ENCODE assay signal across 13 cellular contexts in genomic region chr7:8178353-8178752, GRCh38.
A peak's percentile ranks its signal among the peaks of the same experiment; 100 is the strongest.
DNase-seq lines count a peak whose midpoint lies in the region; ATAC-seq, FAIRE-seq and TF ChIP-seq lines count a peak whose summit lies in the region.
"Had no signal": no experiment of that assay in that cellular context is flagged by ENCODE, and none has a peak within 500 bp of the region (broad histone marks: within the 10 kb centered on the region; RNA-seq: fewer than 3 reads in every experiment).

No MANE protein-coding gene starts in this region.

- CTCF ChIA-PET in WTC11 (lab: Charles Lee) = no interaction called here

- no peak overlapping the region for H3K4me3 ChIP-seq in BLaER1 treated with 17β-estradiol and CSF1 and Interleukin-3, amounts not matched to agents 10 nM and 100 nM
- H3K4me3 ChIP-seq in psoas muscle (no peak overlapping the region), small intestine (ENCODE audit: low read depth in 1 of 2, low read length in 2 of 2) (no peak overlapping the region)
- H3K4me3 ChIP-seq: mucosa of descending colon, SK-N-MC, suprapubic skin had no signal

- POLR2A ChIA-PET in WTC11 (lab: Charles Lee) = no interaction called here

- DNase-seq in GM10266 (ENCODE audit: extremely low spot score) = peak; percentile 25
- DNase-seq in WTC11 (ENCODE audit: low spot score) = no peak
- DNase-seq in kidney tubule cell (ENCODE audit: low spot score) = peak; percentile 30
- DNase-seq in activated gamma-delta T cell (lab: John Stamatoyannopoulos, UW) = no peak
- no peak for DNase-seq in SW 1271 (lab: John Stamatoyannopoulos, UW)
- DNase-seq in psoas muscle = no peak
- DNase-seq in small intestine = no peak
- DNase-seq: mucosa of descending colon, NCI-H774 had no signal

- no peaks in the 10 kb centered on the region for H3K9me3 ChIP-seq in BLaER1 treated with 17β-estradiol and CSF1 and Interleukin-3, amounts not matched to agents 10 nM and 100 nM (replicated peaks in 1 of 11)
- H3K9me3 ChIP-seq in psoas muscle (no peaks in the 10 kb centered on the region), small intestine (ENCODE audit: control insufficient read depth, low read depth) (no peaks in the 10 kb centered on the region)
- H3K9me3 ChIP-seq: mucosa of descending colon, suprapubic skin had no signal

- intact Hi-C loops in psoas muscle (cut with DNase I) = no loop called here

- peaks cover 32 to 73% (median 47%) of the 10 kb centered on the region in 10 experiments for H3K4me1 ChIP-seq in BLaER1 treated with 17β-estradiol and CSF1 and Interleukin-3, amounts not matched to agents 10 nM and 100 nM
- H3K4me1 ChIP-seq in psoas muscle = peaks cover 5% of the 10 kb centered on the region
- peaks cover 0 to 11% of the 10 kb centered on the region in 2 donors for H3K4me1 ChIP-seq in small intestine (ENCODE audit: control insufficient read depth in 2 of 2, insufficient read depth in 1 of 2, low read depth in 1 of 2, low read length in 1 of 2)
- H3K4me1 ChIP-seq: suprapubic skin had no signal

- peak overlapping the region; percentile 3; the same call in 1 of the 2 replicates for H3K27ac Mint-ChIP-seq in WTC11

- no peak for TF ChIP-seq CTCF in GM10266 (IDR thresholded peaks at IDR 0.05; ENCODE audit: control insufficient read depth, insufficient read depth, low read depth, missing control alignments)
- TF ChIP-seq CTCF in WTC11 (IDR thresholded peaks at IDR 0.05) = no peak
- no peak for TF ChIP-seq CTCF in psoas muscle (IDR thresholded peaks at IDR 0.05)

- no peaks in the 10 kb centered on the region for H4K20me1 ChIP-seq in BLaER1 treated with 17β-estradiol and CSF1 and Interleukin-3, amounts not matched to agents 10 nM and 100 nM

- H3K9me3 Mint-ChIP-seq in WTC11 = no peaks in the 10 kb centered on the region

- no peak overlapping the region for H3K27ac ChIP-seq in BLaER1 treated with 17β-estradiol and CSF1 and Interleukin-3, amounts not matched to agents 10 nM and 100 nM
- H3K27ac ChIP-seq in psoas muscle (no peak overlapping the region), small intestine (ENCODE audit: low read depth in 1 of 2, low read length in 1 of 2) (no peak overlapping the region)
- H3K27ac ChIP-seq: SK-N-MC, suprapubic skin had no signal

- no peaks in the 10 kb centered on the region for H3K36me3 Mint-ChIP-seq in WTC11

- H3K4me3 Mint-ChIP-seq in WTC11 = no peak overlapping the region

- H3K36me3 ChIP-seq in BLaER1 treated with 17β-estradiol and CSF1 and Interleukin-3, amounts not matched to agents 10 nM and 100 nM = no peaks in the 10 kb centered on the region
- H3K36me3 ChIP-seq in psoas muscle (ENCODE audit: insufficient read depth in 1 of 2, low read depth in 1 of 2) = no peaks in the 10 kb centered on the region
- no peaks in the 10 kb centered on the region for H3K36me3 ChIP-seq in small intestine (ENCODE audit: control insufficient read depth in 2 of 2, insufficient read depth in 2 of 2, low read length in 2 of 2)
- H3K36me3 ChIP-seq: suprapubic skin had no signal

- no peak for FAIRE-seq in small intestine (lab: Jason Lieb, UNC)

- ATAC-seq in WTC11 (no peak), psoas muscle (no peak)
- ATAC-seq: activated CD4-positive, CD25-positive, alpha-beta regulatory T cell treated with anti-CD3 and anti-CD28 coated beads, Interleukin-2, amount 50 U/mL, for 24 hours; mucosa of descending colon had no signal

- no peak overlapping the region for H3K9ac ChIP-seq in BLaER1 treated with 17β-estradiol and CSF1 and Interleukin-3, amounts not matched to agents 10 nM and 100 nM

- H3K4me1 Mint-ChIP-seq in WTC11 = peaks cover 36% of the 10 kb centered on the region

- H3K27me3 Mint-ChIP-seq in WTC11 (ENCODE audit: low read depth) = no peaks in the 10 kb centered on the region

- H3K4me2 ChIP-seq in BLaER1 treated with 17β-estradiol and CSF1 and Interleukin-3, amounts not matched to agents 10 nM and 100 nM = peak overlapping the region; percentile 28 to 91 (median 61); a peak in 17 of 22 replicates

- no peaks in the 10 kb centered on the region for H3K27me3 ChIP-seq in BLaER1 treated with 17β-estradiol and CSF1 and Interleukin-3, amounts not matched to agents 10 nM and 100 nM
- H3K27me3 ChIP-seq in psoas muscle (ENCODE audit: insufficient read depth in 3 of 3, low read length in 2 of 3) (no peaks in the 10 kb centered on the region), small intestine (ENCODE audit: control insufficient read depth in 2 of 2, insufficient read depth in 2 of 2, low read length in 2 of 2) (no peaks in the 10 kb centered on the region)
- H3K27me3 ChIP-seq: suprapubic skin had no signal

TF ChIP-seq in WTC11, 78 proteins besides CTCF, POLR2A, EP300 and RAD21:
- TF ChIP-seq ETV6 (CRISPR knock-in tag; IDR thresholded peaks at IDR 0.05) (no peak), CREB1 (CRISPR knock-in tag; IDR thresholded peaks at IDR 0.05) (no peak), NR1H2 (CRISPR knock-in tag; IDR thresholded peaks at IDR 0.05) (no peak), KAT7 (CRISPR knock-in tag; IDR thresholded peaks at IDR 0.05; ENCODE audit: borderline replicate concordance) (no peak), OVOL2 (CRISPR knock-in tag; IDR thresholded peaks at IDR 0.05; ENCODE audit: borderline replicate concordance) (no peak), FOXK1 (CRISPR knock-in tag; IDR thresholded peaks at IDR 0.05) (no peak)
- TF ChIP-seq, protein P1, sequence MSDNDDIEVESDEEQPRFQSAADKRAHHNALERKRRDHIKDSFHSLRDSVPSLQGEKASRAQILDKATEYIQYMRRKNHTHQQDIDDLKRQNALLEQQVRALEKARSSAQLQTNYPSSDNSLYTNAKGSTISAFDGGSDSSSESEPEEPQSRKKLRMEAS (CRISPR knock-in tag; IDR thresholded peaks at IDR 0.05) = no peak

Comparison
In these comparisons a context has a peak if more than half of its experiments do, and no peak if none do; other contexts are left out.
1. DNase-seq: peak in GM10266 (single experiment) and kidney tubule cell (single experiment); none in WTC11 (single experiment), activated gamma-delta T cell (single experiment), SW 1271 (0 of 2), psoas muscle (0 of 2) and small intestine (single experiment).